ENCODE assay signal across 12 cellular contexts in genomic region chr1:78622548-78622947, GRCh38. TPM values are rescaled to one million over a fixed set of nuclear protein-coding genes. Genes with fewer than 3 reads are reported as not detected.
DNase-seq lines count a peak whose midpoint lies in the region; ATAC-seq and TF ChIP-seq lines count a peak whose summit lies in the region.
"Had no signal": no experiment of that assay in that cellular context is flagged by ENCODE, and none has a peak within 500 bp of the region (broad histone marks: within the 10 kb centered on the region; RNA-seq: fewer than 3 reads in every experiment).

No MANE protein-coding gene starts in this region.

- H2AFZ ChIP-seq in neural progenitor cell (replicated peaks): peak overlapping the region; percentile 38

- no peak overlapping the region for H3K9ac ChIP-seq in neural progenitor cell

- intact Hi-C loops in Calu3 (cut with micrococcal nuclease; ENCODE audit: unreplicated experiment): loop anchor here (10.0 kb wide), 2 partner anchors 212 to 572 kb away; no protein-coding TSS in a partner anchor

- peak overlapping the region; percentile 1 for H3K4me3 Mint-ChIP-seq in Calu3 (ENCODE audit: low read depth, unreplicated experiment)
- H3K4me3 Mint-ChIP-seq in neural progenitor cell: no peak overlapping the region

- H3K27ac Mint-ChIP-seq in Calu3 (ENCODE audit: unreplicated experiment) (no peak overlapping the region), neural progenitor cell (no peak overlapping the region)
- peak overlapping the region; percentile 78 to 92 for H3K27ac Mint-ChIP-seq in activated naive CD4-positive, alpha-beta T cell treated with anti-CD3 and anti-CD28 coated beads, Interleukin-2, amount 50 U/mL, for 72 hours
- H3K27ac Mint-ChIP-seq: activated B cell treated with CpG ODN at 0.5 μM for 24 hours had no signal

- H3K36me3 Mint-ChIP-seq in Calu3 (ENCODE audit: insufficient read depth, unreplicated experiment) (peaks cover 9% of the 10 kb centered on the region), neural progenitor cell (no peaks in the 10 kb centered on the region)
- peaks cover 12 to 45% of the 10 kb centered on the region in 2 donors for H3K36me3 Mint-ChIP-seq in activated naive CD4-positive, alpha-beta T cell treated with anti-CD3 and anti-CD28 coated beads, Interleukin-2, amount 50 U/mL, for 72 hours

- no peaks in the 10 kb centered on the region for H3K9me3 Mint-ChIP-seq in Calu3 (ENCODE audit: low read depth, unreplicated experiment)
- no peaks in the 10 kb centered on the region for H3K9me3 Mint-ChIP-seq in activated naive CD4-positive, alpha-beta T cell treated with anti-CD3 and anti-CD28 coated beads, Interleukin-2, amount 50 U/mL, for 72 hours
- H3K9me3 Mint-ChIP-seq in neural progenitor cell: no peaks in the 10 kb centered on the region
- H3K9me3 Mint-ChIP-seq: activated B cell treated with CpG ODN at 0.5 μM for 24 hours had no signal

- H3K27me3 Mint-ChIP-seq in Calu3 (ENCODE audit: unreplicated experiment): no peaks in the 10 kb centered on the region
- peaks cover 3% of the 10 kb centered on the region for H3K27me3 Mint-ChIP-seq in neural progenitor cell (ENCODE audit: insufficient read depth, low read depth)
- H3K27me3 Mint-ChIP-seq: activated B cell treated with CpG ODN at 0.5 μM for 24 hours had no signal

- no peak overlapping the region for H3K4me2 ChIP-seq in neural progenitor cell

- no peaks in the 10 kb centered on the region for H3K4me1 ChIP-seq in neural progenitor cell

- H3K27me3 ChIP-seq in neural progenitor cell: no peaks in the 10 kb centered on the region

- no TSS peak for BruUV-seq in Calu3 (replicated peaks; lab: Mats Ljungman, UMichigan)

- H3K4me1 Mint-ChIP-seq in Calu3 (ENCODE audit: low read depth, unreplicated experiment): peaks cover 28% of the 10 kb centered on the region
- H3K4me1 Mint-ChIP-seq in neural progenitor cell: peaks cover 20% of the 10 kb centered on the region

- H3K9me3 ChIP-seq in neural progenitor cell (ENCODE audit: low read depth): no peaks in the 10 kb centered on the region

- peak; percentile 24 for ATAC-seq in GM18868 (IDR thresholded peaks at IDR 0.05; ENCODE audit: unreplicated experiment)
- ATAC-seq in activated naive CD4-positive, alpha-beta T cell treated with anti-CD3 and anti-CD28 coated beads, Interleukin-2, amount 50 U/mL, for 72 hours: peak in 1 of 2 donors; percentile 35
- no peak for ATAC-seq in HG02981 (IDR thresholded peaks at IDR 0.05; ENCODE audit: unreplicated experiment)
- ATAC-seq: sciatic nerve had no signal

- H3K27ac ChIP-seq in neural progenitor cell: no peak overlapping the region

- H4K20me1 ChIP-seq in neural progenitor cell (ENCODE audit: low read depth): no peaks in the 10 kb centered on the region

- TF ChIP-seq CTCF in Calu3 (IDR thresholded peaks at IDR 0.05; ENCODE audit: unreplicated experiment): no peak
- no peak for TF ChIP-seq CTCF in neural progenitor cell (IDR thresholded peaks at IDR 0.05)

- no peak overlapping the region for H3K4me3 ChIP-seq in neural progenitor cell

- no peaks in the 10 kb centered on the region for H3K79me2 ChIP-seq in neural progenitor cell (ENCODE audit: low read depth)

- H3F3A ChIP-seq in neural progenitor cell (ENCODE audit: low read depth): no peaks in the 10 kb centered on the region

- no peak for DNase-seq in Calu3
- DNase-seq in activated naive CD4-positive, alpha-beta T cell treated with anti-CD3 and anti-CD28 coated beads, Interleukin-2, amount 50 U/mL, for 72 hours (ENCODE audit: low spot score in 2 of 2): no peak
- DNase-seq in neural progenitor cell (ENCODE audit: low spot score): no peak
- DNase-seq in RKO (ENCODE audit: low spot score): no peak
- DNase-seq in HPDE6-E6E7 (ENCODE audit: extremely low spot score): no peak
- DNase-seq: activated B cell treated with CpG ODN at 0.5 μM for 24 hours, amniotic stem cell, midbrain, NCI-H524 treated with DMSO at 0.1 percent for 48 hours had no signal

- H3K36me3 ChIP-seq in neural progenitor cell: no peaks in the 10 kb centered on the region

- CTCF ChIA-PET in Calu3 (lab: Charles Lee): no interaction called here

RNA-seq across cellular contexts. Expression of gene IFI44L, which starts 2.3 kb away (rescaled TPM):
- 82.0 and 230 TPM in 2 replicates for total RNA-seq in Calu3 (2022)
- total RNA-seq in activated naive CD4-positive, alpha-beta T cell treated with anti-CD3 and anti-CD28 coated beads, Interleukin-2, amount 50 U/mL, for 72 hours: 100 to 1,000 TPM in 1 of 2 donors, 1 to 10 TPM in 1; 8.4 to 120 TPM
- not detected in 2 replicates for total RNA-seq in neural progenitor cell (ENCODE audit: low replicate concordance)

RNA-seq across cellular contexts. Expression of gene IFI44, which starts 27.1 kb away (rescaled TPM):
- total RNA-seq in Calu3 (2022): 125 and 259 TPM in 2 replicates
- total RNA-seq in activated naive CD4-positive, alpha-beta T cell treated with anti-CD3 and anti-CD28 coated beads, Interleukin-2, amount 50 U/mL, for 72 hours: 10 to 100 TPM; 13.0 to 59.4 TPM
- total RNA-seq in neural progenitor cell (ENCODE audit: low replicate concordance): not detected in 2 replicates

Comparison
In these comparisons a context has a peak if more than half of its experiments do, and no peak if none do; other contexts are left out.
1. H3K27ac Mint-ChIP-seq: peak in activated naive CD4-positive, alpha-beta T cell treated with anti-CD3 and anti-CD28 coated beads, Interleukin-2, amount 50 U/mL, for 72 hours (2 of 2); none in Calu3 (single experiment) and neural progenitor cell (single experiment).
2. RNA of gene IFI44, which starts 27.1 kb away (total RNA-seq): 125 to 259 TPM in Calu3 and 13.0 to 59.4 TPM in activated naive CD4-positive, alpha-beta T cell treated with anti-CD3 and anti-CD28 coated beads, Interleukin-2, amount 50 U/mL, for 72 hours; not detected in neural progenitor cell; every median in the first group is over 10 times any median in the second.